ENCODE assay signal across 8 cellular contexts in genomic region chr4:169330811-169331210, GRCh38.
"Had no signal": no experiment of that assay in that cellular context is flagged by ENCODE, and none has a peak within 500 bp of the region (broad histone marks: within the 10 kb centered on the region; RNA-seq: fewer than 3 reads in every experiment).

No MANE protein-coding gene starts in this region.

- H3K4me3 ChIP-seq: GM23338 had no signal

- H3K4me3 Mint-ChIP-seq: GM23338, H9 had no signal

- DNase-seq: H9, HCEC 1CT, IMR-90, KBM-7 had no signal

- H3K27ac Mint-ChIP-seq: GM23338 had no signal

- FAIRE-seq: H1, H54, HTR-8/SVneo had no signal
